ENCODE assay signal across 21 cellular contexts in genomic region chr4:44145868-44146267, GRCh38.
DNase-seq lines count a peak whose midpoint lies in the region; ATAC-seq, FAIRE-seq and TF ChIP-seq lines count a peak whose summit lies in the region.
"Had no signal": no experiment of that assay in that cellular context is flagged by ENCODE, and none has a peak within 500 bp of the region (broad histone marks: within the 10 kb centered on the region; RNA-seq: fewer than 3 reads in every experiment).

No MANE protein-coding gene starts in this region.

- H3K4me3 ChIP-seq in endothelial cell of umbilical vein (replicated peaks in 1 of 3; ENCODE audit: insufficient read depth in 1 of 3, low read depth in 1 of 3, low read length in 3 of 3) (peak overlapping the region in 1 of 3 experiments; percentile 17), mesendoderm (ENCODE audit: low read length) (no peak overlapping the region)
- H3K4me3 ChIP-seq: esophagus muscularis mucosa, left lung, MG63, mucosa of descending colon, psoas muscle had no signal

- no peak overlapping the region for H3K27ac Mint-ChIP-seq in activated naive CD8-positive, alpha-beta T cell treated with anti-CD3 and anti-CD28 coated beads for 36 hours
- H3K27ac Mint-ChIP-seq: activated naive CD8-positive, alpha-beta T cell; T-cell had no signal

- no peaks in the 10 kb centered on the region for H3K9me3 ChIP-seq in endothelial cell of umbilical vein (replicated peaks; ENCODE audit: control insufficient read depth, insufficient read depth, low read length)

- H2BK15ac ChIP-seq in mesendoderm (replicated peaks; ENCODE audit: low read depth), result no peak overlapping the region

- no peaks in the 10 kb centered on the region for H3K36me3 Mint-ChIP-seq in activated naive CD8-positive, alpha-beta T cell treated with anti-CD3 and anti-CD28 coated beads for 36 hours
- H3K36me3 Mint-ChIP-seq: activated naive CD8-positive, alpha-beta T cell; T-cell had no signal

- no peak for ATAC-seq in HG03196 (IDR thresholded peaks at IDR 0.05; ENCODE audit: unreplicated experiment)
- no peak for ATAC-seq in left ventricle myocardium superior
- ATAC-seq: left lung, mucosa of descending colon, psoas muscle, T-cell had no signal

- H2BK120ac ChIP-seq in mesendoderm (ENCODE audit: low read depth, low read length), result no peak overlapping the region

- H3K18ac ChIP-seq in mesendoderm (ENCODE audit: low read length), result no peak overlapping the region

- H3K79me1 ChIP-seq in mesendoderm (ENCODE audit: low read length), result no peaks in the 10 kb centered on the region

- DNase-seq in H4 (ENCODE audit: low spot score) (peak; percentile 11), RWPE1 (ENCODE audit: low spot score) (peak; percentile 77), endothelial cell of umbilical vein (ENCODE audit: low read depth, low spot score) (peak; percentile 77), mesendoderm (peak; percentile 4), activated gamma-delta T cell treated with Interleukin-2 at 50 U/mL for 16 hours (no peak), left ventricle myocardium superior (no peak)
- no peak for DNase-seq in activated naive CD8-positive, alpha-beta T cell treated with anti-CD3 and anti-CD28 coated beads for 36 hours
- DNase-seq: activated CD4-positive, alpha-beta T cell treated with anti-CD3 and anti-CD28 coated beads for 4 hours; GDM1; glutamatergic neuron; left lung; MG63; mucosa of descending colon; NCI-H187; psoas muscle; Right ventricle myocardium superior; T-cell had no signal

- no peaks in the 10 kb centered on the region for H3K4me1 Mint-ChIP-seq in activated naive CD8-positive, alpha-beta T cell treated with anti-CD3 and anti-CD28 coated beads for 36 hours
- H3K4me1 Mint-ChIP-seq: T-cell had no signal

- no peaks in the 10 kb centered on the region for H3K27me3 Mint-ChIP-seq in activated naive CD8-positive, alpha-beta T cell treated with anti-CD3 and anti-CD28 coated beads for 36 hours
- H3K27me3 Mint-ChIP-seq: activated naive CD8-positive, alpha-beta T cell; T-cell had no signal

- H3K4ac ChIP-seq in mesendoderm (ENCODE audit: low read depth, low read length), result no peak overlapping the region

- H3K27me3 ChIP-seq in endothelial cell of umbilical vein (ENCODE audit: control insufficient read depth in 2 of 2, insufficient read depth in 2 of 2, low read length in 2 of 2) (no peaks in the 10 kb centered on the region), mesendoderm (ENCODE audit: insufficient read depth, low read length, poor library complexity) (no peaks in the 10 kb centered on the region)
- H3K27me3 ChIP-seq: esophagus muscularis mucosa, left lung, MG63 had no signal

- H3K23ac ChIP-seq in mesendoderm (ENCODE audit: low read length), result no peak overlapping the region

- H3K9me3 Mint-ChIP-seq in activated naive CD8-positive, alpha-beta T cell treated with anti-CD3 and anti-CD28 coated beads for 36 hours, result peaks cover 6% of the 10 kb centered on the region

- no peaks in the 10 kb centered on the region for H4K20me1 ChIP-seq in endothelial cell of umbilical vein (replicated peaks; ENCODE audit: control insufficient read depth, extremely low read depth, insufficient read depth, low read length)

- intact Hi-C loops in endothelial cell of umbilical vein (cut with micrococcal nuclease) (loop anchor here (1.0 to 10.0 kb wide), 6 partner anchors 15 to 361 kb away; partner anchors contain the start of gene KCTD8), left ventricle myocardium superior (cut with micrococcal nuclease) (no loop called here)

- peak; percentile 64 for FAIRE-seq in endothelial cell of umbilical vein (lab: Jason Lieb, UNC)

- dilution Hi-C loops in endothelial cell of umbilical vein (cut with MboI; ENCODE audit: extremely low pct_ligation_motif_present, low sequenced_read_pairs), result no loop called here

- no peaks in the 10 kb centered on the region for H3K79me2 ChIP-seq in endothelial cell of umbilical vein (ENCODE audit: control insufficient read depth, insufficient read depth, low read length)
- H3K79me2 ChIP-seq in mesendoderm (ENCODE audit: control insufficient read depth, insufficient read depth, low read length), result no peaks in the 10 kb centered on the region

- H3K4me2 ChIP-seq in endothelial cell of umbilical vein (ENCODE audit: insufficient read depth, low read length) (peak overlapping the region; percentile 89), mesendoderm (ENCODE audit: low read length) (no peak overlapping the region)

- H3K27ac ChIP-seq in RWPE1 (no peak overlapping the region), endothelial cell of umbilical vein (ENCODE audit: insufficient read depth, low read depth, low read length) (peak overlapping the region; percentile 93), mesendoderm (ENCODE audit: low read depth, low read length) (no peak overlapping the region)
- H3K27ac ChIP-seq: C4-2B, esophagus muscularis mucosa, left lung, psoas muscle had no signal

- no peak overlapping the region for H3K4me3 Mint-ChIP-seq in activated naive CD8-positive, alpha-beta T cell treated with anti-CD3 and anti-CD28 coated beads for 36 hours
- H3K4me3 Mint-ChIP-seq: activated naive CD8-positive, alpha-beta T cell; T-cell had no signal

- H2AFZ ChIP-seq in endothelial cell of umbilical vein (ENCODE audit: low read depth, low read length), result peak overlapping the region; percentile 16

- no peak for TF ChIP-seq POLR2A in endothelial cell of umbilical vein (IDR thresholded peaks at IDR 0.05; ENCODE audit: low read depth, low read length)

- no peak overlapping the region for H2AK5ac ChIP-seq in mesendoderm (ENCODE audit: low read length)

- BruUV-seq in endothelial cell of umbilical vein (replicated peaks; lab: Mats Ljungman, UMichigan), result no TSS peak

- no peaks in the 10 kb centered on the region for H3K36me3 ChIP-seq in endothelial cell of umbilical vein (ENCODE audit: control insufficient read depth in 2 of 2, extremely low read depth in 1 of 2, insufficient read depth in 2 of 2, low read length in 2 of 2)
- no peaks in the 10 kb centered on the region for H3K36me3 ChIP-seq in mesendoderm (ENCODE audit: control insufficient read depth, insufficient read depth, low read length)
- H3K36me3 ChIP-seq: esophagus muscularis mucosa, left lung, MG63 had no signal

- CTCF ChIA-PET in RWPE1 (lab: Yijun Ruan, JAX) (no interaction called here), endothelial cell of umbilical vein (lab: Charles Lee) (interaction anchor here (1.0 to 1.6 kb wide), 2 partner anchors 25 to 303 kb away, joined by 3 read pairs; partner anchors contain the start of gene KCTD8)

- POLR2A ChIA-PET in RWPE1 (lab: Yijun Ruan, JAX; ENCODE audit: low non-redundant PET), result no interaction called here
- POLR2A ChIA-PET in endothelial cell of umbilical vein (lab: Charles Lee), result no interaction called here

- TF ChIP-seq CTCF in RWPE1 (conservative IDR thresholded peaks at IDR 0.05; ENCODE audit: low read depth) (no peak), endothelial cell of umbilical vein (IDR thresholded peaks at IDR 0.05; ENCODE audit: extremely low read depth in 1 of 2, insufficient read depth in 1 of 2, low read depth in 1 of 2, low read length in 2 of 2) (no peak)

- no peaks in the 10 kb centered on the region for H3K9me1 ChIP-seq in endothelial cell of umbilical vein (replicated peaks; ENCODE audit: control insufficient read depth, extremely low read depth, insufficient read depth, low read length)

- no peak overlapping the region for H3K56ac ChIP-seq in mesendoderm (ENCODE audit: low read length)

- H2BK5ac ChIP-seq in mesendoderm (ENCODE audit: low read length), result no peak overlapping the region

- peak overlapping the region; percentile 57 for H3K9ac ChIP-seq in endothelial cell of umbilical vein (replicated peaks; ENCODE audit: extremely low read depth, insufficient read depth, low read length)
- no peak overlapping the region for H3K9ac ChIP-seq in mesendoderm (ENCODE audit: low read length)

- no peak overlapping the region for H4K5ac ChIP-seq in mesendoderm (ENCODE audit: low read length)

- H4K8ac ChIP-seq in mesendoderm (ENCODE audit: low read depth, low read length), result no peak overlapping the region

- H3K4me1 ChIP-seq in endothelial cell of umbilical vein (ENCODE audit: control insufficient read depth, extremely low read depth, insufficient read depth, low read length) (peaks cover 59% of the 10 kb centered on the region), mesendoderm (ENCODE audit: control insufficient read depth, low read depth, low read length) (no peaks in the 10 kb centered on the region)
- H3K4me1 ChIP-seq: esophagus muscularis mucosa, left lung, psoas muscle had no signal

TF ChIP-seq in endothelial cell of umbilical vein, 7 proteins besides CTCF, POLR2A, EP300 and RAD21:
- TF ChIP-seq EZH2 (IDR thresholded peaks at IDR 0.05; ENCODE audit: borderline replicate concordance, low read depth, low read length, severe bottlenecking) (no peak), GATA2 (IDR thresholded peaks at IDR 0.05; ENCODE audit: insufficient read depth, insufficient read length, low read depth, low read length) (no peak), FOS (IDR thresholded peaks at IDR 0.05; ENCODE audit: borderline replicate concordance, insufficient read depth, low read length) (peak; percentile 94), POLR2AphosphoS5 (IDR thresholded peaks at IDR 0.05; ENCODE audit: insufficient read depth, low read depth, low read length) (peak; percentile 62), JUN (IDR thresholded peaks at IDR 0.05; ENCODE audit: borderline replicate concordance, insufficient read depth, insufficient read length, low read depth) (peak; percentile 95), MAX (IDR thresholded peaks at IDR 0.05; ENCODE audit: insufficient read depth, insufficient read length) (no peak)

Comparison
In these comparisons a context has a peak if more than half of its experiments do, and no peak if none do; other contexts are left out.
1. DNase-seq: peak in H4 (single experiment), RWPE1 (single experiment), endothelial cell of umbilical vein (single experiment) and mesendoderm (single experiment); none in activated naive CD8-positive, alpha-beta T cell treated with anti-CD3 and anti-CD28 coated beads for 36 hours (single experiment), activated gamma-delta T cell treated with Interleukin-2 at 50 U/mL for 16 hours (single experiment) and left ventricle myocardium superior (single experiment).